ENCODE assay signal across 33 cellular contexts in the genomic region with DNA sequence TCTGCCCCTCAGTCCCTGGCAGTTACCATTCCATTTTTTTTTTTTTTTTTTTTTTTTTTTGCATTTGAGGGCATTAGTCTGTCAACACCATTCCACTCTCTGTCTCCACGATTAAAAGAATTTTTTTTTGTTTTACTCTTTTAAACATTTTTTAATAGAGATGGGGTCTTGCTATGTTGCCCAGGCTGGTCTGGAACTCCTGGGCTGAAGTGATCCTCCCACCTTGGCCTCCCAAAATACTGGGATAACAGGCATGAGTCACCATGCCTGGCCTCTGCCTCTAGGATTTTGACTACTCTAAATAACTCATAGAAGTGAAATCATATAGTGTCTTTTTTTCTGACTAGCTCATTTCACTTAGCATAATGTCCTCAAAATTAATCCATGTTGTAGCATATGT. TPM values are rescaled to one million over a fixed set of nuclear protein-coding genes. Genes with fewer than 3 reads are reported as not detected.
"Had no signal": no experiment of that assay in that cellular context is flagged by ENCODE, and none has a peak within 500 bp of the region (broad histone marks: within the 10 kb centered on the region; RNA-seq: fewer than 3 reads in every experiment).

No MANE protein-coding gene starts in this region.

- H3K4me3 Mint-ChIP-seq: activated CD4-positive, alpha-beta T cell treated with anti-CD3 and anti-CD28 coated beads, Interleukin-2, amount 10 ng/mL, durations not matched to agents 24 days and 14 days; activated CD8-positive, alpha-beta T cell treated with anti-CD3 and anti-CD28 coated beads for 36 hours; activated naive CD4-positive, alpha-beta T cell treated with anti-CD3 and anti-CD28 coated beads for 36 hours had no signal

- H3K27me3 Mint-ChIP-seq: activated CD4-positive, alpha-beta T cell treated with anti-CD3 and anti-CD28 coated beads, Interleukin-2, amount 10 ng/mL, durations not matched to agents 24 days and 14 days; activated CD8-positive, alpha-beta T cell treated with anti-CD3 and anti-CD28 coated beads for 36 hours had no signal

- H3K9me3 ChIP-seq: adrenal gland, body of pancreas, breast epithelium had no signal

- H3K36me3 Mint-ChIP-seq: activated naive CD4-positive, alpha-beta T cell treated with anti-CD3 and anti-CD28 coated beads, Interleukin-2, amount 50 U/mL, for 72 hours had no signal

- ATAC-seq: activated CD8-positive, alpha-beta T cell treated with anti-CD3 and anti-CD28 coated beads for 36 hours; activated naive CD4-positive, alpha-beta T cell treated with anti-CD3 and anti-CD28 coated beads, Interleukin-2, amount 50 U/mL, for 72 hours had no signal

- DNase-seq: activated CD4-positive, alpha-beta T cell treated with anti-CD3 and anti-CD28 coated beads, Interleukin-2, amount 10 ng/mL, durations not matched to agents 24 days and 14 days; activated CD4-positive, alpha-beta T cell treated with anti-CD3 and anti-CD28 coated beads, Interleukin-2, amount 50 U/mL, for 4 hours; activated CD8-positive, alpha-beta T cell treated with anti-CD3 and anti-CD28 coated beads for 36 hours; activated gamma-delta T cell treated with Interleukin-2 at 50 U/mL for 16 hours; activated naive CD4-positive, alpha-beta T cell treated with anti-CD3 and anti-CD28 coated beads for 36 hours; activated T-cell treated with anti-CD3 and anti-CD28 coated beads, Interleukin-2, amount 50 U/mL, for 1 hour; body of pancreas; Kasumi-1; KG1; NCI-H1092 treated with DMSO at 0.1 percent for 48 hours; NCI-H1417; NCI-H146; NCI-H187; NCI-H2029 treated with DMSO at 0.1 percent for 48 hours; NCI-H2107; NCI-H2171; NCI-H510A; NCI-H526; NCI-H748 treated with DMSO at 0.1 percent for 48 hours; NK-92 treated with Interleukin-12 subunit alpha and Interleukin-12 subunit beta, amount 100 ng/mL, for 24 hours; PC-9; Right ventricle myocardium superior; SW 1271; T-helper 1 cell; T1000 had no signal

- H3K9me3 Mint-ChIP-seq: activated CD4-positive, alpha-beta T cell treated with anti-CD3 and anti-CD28 coated beads, Interleukin-2, amount 10 ng/mL, durations not matched to agents 24 days and 14 days; activated CD8-positive, alpha-beta T cell treated with anti-CD3 and anti-CD28 coated beads for 36 hours; activated naive CD4-positive, alpha-beta T cell treated with anti-CD3 and anti-CD28 coated beads for 36 hours; activated T-helper 2 cell treated with anti-CD3 and anti-CD28 coated beads, Interferon-gamma antibody, Interleukin-2, Interleukin-4, amounts not matched to agents 10 μg/mL and 5 μg/mL and 100 μg/mL, durations not matched to agents 14 hours and 24 hours and 36 hours had no signal

- H3K4me1 Mint-ChIP-seq: activated CD4-positive, alpha-beta T cell treated with anti-CD3 and anti-CD28 coated beads, Interleukin-2, amount 10 ng/mL, durations not matched to agents 24 days and 14 days had no signal

- H3K27ac Mint-ChIP-seq: activated CD4-positive, alpha-beta T cell treated with anti-CD3 and anti-CD28 coated beads, Interleukin-2, amount 10 ng/mL, durations not matched to agents 24 days and 14 days; activated CD8-positive, alpha-beta T cell treated with anti-CD3 and anti-CD28 coated beads for 36 hours; activated naive CD4-positive, alpha-beta T cell treated with anti-CD3 and anti-CD28 coated beads for 36 hours; activated naive CD4-positive, alpha-beta T cell treated with anti-CD3 and anti-CD28 coated beads, Interleukin-2, amount 50 U/mL, for 72 hours; activated T-helper 2 cell treated with anti-CD3 and anti-CD28 coated beads, Interferon-gamma antibody, Interleukin-2, Interleukin-4, amounts not matched to agents 10 μg/mL and 5 μg/mL and 100 μg/mL, durations not matched to agents 14 hours and 24 hours and 36 hours had no signal

RNA-seq across cellular contexts. Expression of gene CLDN3, which starts 16.5 kb away (rescaled TPM):
- total RNA-seq: activated CD4-positive, alpha-beta T cell treated with anti-CD3 and anti-CD28 coated beads, Interleukin-2, amount 10 ng/mL, durations not matched to agents 24 days and 14 days; activated CD8-positive, alpha-beta memory T cell treated with anti-CD3 and anti-CD28 coated beads for 36 hours; activated CD8-positive, alpha-beta T cell treated with anti-CD3 and anti-CD28 coated beads for 36 hours; activated naive CD4-positive, alpha-beta T cell treated with anti-CD3 and anti-CD28 coated beads for 36 hours; activated naive CD4-positive, alpha-beta T cell treated with anti-CD3 and anti-CD28 coated beads, Interleukin-2, amount 50 U/mL, for 72 hours; activated T-helper 2 cell treated with anti-CD3 and anti-CD28 coated beads, Interferon-gamma antibody, Interleukin-2, Interleukin-4, amounts not matched to agents 10 μg/mL and 5 μg/mL and 100 μg/mL, durations not matched to agents 14 hours and 24 hours and 36 hours; cardiac septum; OCI-LY7; Right ventricle myocardium superior; T-helper 2 cell treated with Interferon-gamma antibody and Interleukin-4, amounts not matched to agents 100 ng/mL and 5 ng/mL, for 36 hours had no signal

RNA-seq across cellular contexts. Expression of gene CLDN4, which starts 44.2 kb away (rescaled TPM):
- total RNA-seq: activated CD4-positive, alpha-beta T cell treated with anti-CD3 and anti-CD28 coated beads, Interleukin-2, amount 10 ng/mL, durations not matched to agents 24 days and 14 days; activated CD8-positive, alpha-beta memory T cell treated with anti-CD3 and anti-CD28 coated beads for 36 hours; activated T-helper 2 cell treated with anti-CD3 and anti-CD28 coated beads, Interferon-gamma antibody, Interleukin-2, Interleukin-4, amounts not matched to agents 10 μg/mL and 5 μg/mL and 100 μg/mL, durations not matched to agents 14 hours and 24 hours and 36 hours; cardiac septum; T-helper 2 cell treated with Interferon-gamma antibody and Interleukin-4, amounts not matched to agents 100 ng/mL and 5 ng/mL, for 36 hours had no signal

RNA-seq across cellular contexts. Expression of gene METTL27, which starts 55.7 kb away (rescaled TPM):
- total RNA-seq: activated CD8-positive, alpha-beta T cell treated with anti-CD3 and anti-CD28 coated beads for 36 hours had no signal
